In genomic region chr1:193626695-193627094, GRCh38 we compare ENCODE assay signal across 24 cellular contexts.
"Had no signal": no experiment of that assay in that cellular context is flagged by ENCODE, and none has a peak within 500 bp of the region (broad histone marks: within the 10 kb centered on the region; RNA-seq: fewer than 3 reads in every experiment).

No MANE protein-coding gene starts in this region.

- H3K4me1 Mint-ChIP-seq: natural killer cell; stimulated activated memory B cell treated with anti-CD40 and anti-IgM and Interleukin-4, amounts not matched to agents 10 μg/mL and 1 μg/mL and 100 μg/mL, for 72 hours had no signal

- H3K27me3 Mint-ChIP-seq: type B pancreatic cell had no signal

- H3K27ac Mint-ChIP-seq: endodermal cell; natural killer cell; stimulated activated memory B cell treated with anti-CD40 and anti-IgM and Interleukin-4, amounts not matched to agents 10 μg/mL and 1 μg/mL and 100 μg/mL, for 72 hours; type B pancreatic cell had no signal

- DNase-seq: dorsolateral prefrontal cortex; effector CD8-positive, alpha-beta T cell; endodermal cell; foreskin fibroblast; gastrocnemius medialis; head of caudate nucleus; left ventricle myocardium superior; lower lobe of right lung; natural killer cell; nucleus accumbens; right cardiac atrium; spleen; stimulated activated CD4-positive, alpha-beta T cell treated with anti-CD3 and anti-CD28 coated beads, Interleukin-4, amount 100 ng/mL, for 4 hours; stimulated activated naive CD8-positive, alpha-beta T cell treated with anti-CD3 and anti-CD28 coated beads, Interleukin-15, Interleukin-2, amounts not matched to agents 100 U/mL and 50 U/mL, for 24 hours; substantia nigra; testis; tibial artery had no signal

- ATAC-seq: esophagus mucosa; gastrocnemius medialis; left ventricle myocardium superior; lower lobe of right lung; natural killer cell; right cardiac atrium; stimulated activated memory B cell treated with anti-CD40 and anti-IgM and Interleukin-4, amounts not matched to agents 10 μg/mL and 1 μg/mL and 100 μg/mL, for 72 hours; stimulated activated naive CD8-positive, alpha-beta T cell treated with anti-CD3 and anti-CD28 coated beads, Interleukin-15, Interleukin-2, amounts not matched to agents 100 U/mL and 50 U/mL, for 24 hours had no signal

- H3K9me3 ChIP-seq: gastrocnemius medialis, lower lobe of right lung, prostate gland, spleen, testis, tibial artery had no signal

- FAIRE-seq: colon, keratinocyte had no signal

- H3K36me3 Mint-ChIP-seq: natural killer cell; stimulated activated memory B cell treated with anti-CD40 and anti-IgM and Interleukin-4, amounts not matched to agents 10 μg/mL and 1 μg/mL and 100 μg/mL, for 72 hours; type B pancreatic cell had no signal

- H3K4me3 Mint-ChIP-seq: endodermal cell; natural killer cell; neural crest cell; stimulated activated memory B cell treated with anti-CD40 and anti-IgM and Interleukin-4, amounts not matched to agents 10 μg/mL and 1 μg/mL and 100 μg/mL, for 72 hours; type B pancreatic cell had no signal

- H3K9me3 Mint-ChIP-seq: endodermal cell; natural killer cell; neural crest cell; stimulated activated memory B cell treated with anti-CD40 and anti-IgM and Interleukin-4, amounts not matched to agents 10 μg/mL and 1 μg/mL and 100 μg/mL, for 72 hours; type B pancreatic cell had no signal
